Comparison of ENCODE assay signal across 14 cellular contexts in the genomic region with DNA sequence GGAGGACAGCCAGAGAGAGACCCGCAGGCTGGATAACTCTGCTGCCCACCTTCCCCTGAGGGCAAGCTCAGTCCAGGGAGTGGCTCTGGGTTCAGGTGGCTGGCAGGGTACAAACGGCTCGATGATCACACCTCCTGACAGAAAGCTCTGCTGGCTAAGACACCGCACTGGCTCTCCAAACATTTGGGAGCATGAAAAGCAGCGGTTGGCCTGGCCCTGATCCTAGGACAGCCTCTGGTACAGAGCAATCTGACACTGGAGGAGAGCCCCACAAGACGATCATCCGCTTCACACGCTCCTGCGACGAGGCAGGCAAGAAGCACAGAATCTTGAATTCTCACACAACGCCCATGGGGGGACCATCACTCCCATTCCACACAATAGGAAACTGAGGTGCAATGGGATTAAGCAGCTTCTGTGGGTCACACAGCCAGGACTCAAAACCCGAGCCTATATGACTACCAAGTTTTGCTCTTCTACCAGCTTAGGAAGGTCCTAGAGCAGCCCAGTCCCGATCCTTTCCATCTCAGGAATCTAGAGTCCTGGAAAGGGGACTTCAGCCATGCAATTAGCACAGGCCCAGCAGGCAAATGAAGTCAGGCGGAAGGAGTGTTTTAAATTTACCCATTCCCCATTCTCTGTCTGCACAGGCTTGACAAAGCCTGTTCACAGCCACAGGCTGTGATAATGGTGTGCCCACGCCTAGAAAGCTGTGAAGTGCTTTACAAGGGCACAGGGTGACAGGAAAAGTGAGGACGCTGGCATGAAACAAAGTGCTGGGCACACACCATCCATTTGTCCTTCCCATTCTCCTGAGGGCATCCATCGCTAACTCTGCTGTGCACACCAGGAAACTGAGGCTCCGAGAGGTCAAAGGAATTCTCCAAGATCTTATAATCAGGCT.
A peak's percentile ranks its signal among the peaks of the same experiment; 100 is the strongest.
DNase-seq lines count a peak whose midpoint lies in the region; ATAC-seq and TF ChIP-seq lines count a peak whose summit lies in the region.
"Had no signal": no experiment of that assay in that cellular context is flagged by ENCODE, and none has a peak within 500 bp of the region (broad histone marks: within the 10 kb centered on the region; RNA-seq: fewer than 3 reads in every experiment).

No MANE protein-coding gene starts in this region.

- peak; percentile 41 for DNase-seq in AG08395 (ENCODE audit: low spot score)
- peak; percentile 37 to 56 for DNase-seq in NCI-H187 (lab: John Stamatoyannopoulos, UW)
- peak in 4 of 5 donors; percentile 54 to 77 (median 68) for DNase-seq in heart left ventricle
- peak; percentile 86 for DNase-seq in osteoblast (ENCODE audit: insufficient read length, low spot score, missing footprints)
- DNase-seq in brain microvascular endothelial cell, result no peak
- DNase-seq in putamen (ENCODE audit: low spot score), result no peak
- no peak for DNase-seq in NCI-H226
- DNase-seq: activated CD4-positive, alpha-beta memory T cell treated with anti-CD3 and anti-CD28 coated beads for 36 hours; activated effector memory CD4-positive, alpha-beta T cell treated with Interleukin-2 at 50 U/mL for 16 hours; stimulated activated naive CD8-positive, alpha-beta T cell treated with anti-CD3 and anti-CD28 coated beads, Interleukin-15, amount 100 ng/mL, for 72 hours had no signal

- no peak overlapping the region for H3K4me2 ChIP-seq in osteoblast (ENCODE audit: insufficient read depth, low read length)
- H3K4me2 ChIP-seq: KMS-11 had no signal

- peak overlapping the region; percentile 61 to 92 (median 81) for H3K27ac ChIP-seq in heart left ventricle
- no peak overlapping the region for H3K27ac ChIP-seq in osteoblast (ENCODE audit: low read depth, low read length)
- H3K27ac ChIP-seq in brain microvascular endothelial cell, result no peak overlapping the region
- H3K27ac ChIP-seq: KMS-11, SK-N-MC had no signal

- H3K27me3 ChIP-seq in heart left ventricle, result no peaks in the 10 kb centered on the region
- H3K27me3 ChIP-seq in osteoblast (ENCODE audit: insufficient read depth, low read length), result no peaks in the 10 kb centered on the region
- no peaks in the 10 kb centered on the region for H3K27me3 ChIP-seq in brain microvascular endothelial cell (replicated peaks)

- no peak for TF ChIP-seq POLR2A in heart left ventricle (IDR thresholded peaks at IDR 0.05)

- 38 to 58% (median 47%) methylated on average over 12 to 18 of the region's 18 CpGs for WGBS in heart left ventricle, 4 donors

- H3K36me3 ChIP-seq in heart left ventricle (no peaks in the 10 kb centered on the region), osteoblast (ENCODE audit: insufficient read depth, low read length) (no peaks in the 10 kb centered on the region), brain microvascular endothelial cell (replicated peaks) (no peaks in the 10 kb centered on the region)

- no peak overlapping the region for H3K4me3 ChIP-seq in heart left ventricle
- no peak overlapping the region for H3K4me3 ChIP-seq in osteoblast (ENCODE audit: insufficient read depth, low read length)
- no peak overlapping the region for H3K4me3 ChIP-seq in brain microvascular endothelial cell (ENCODE audit: low read depth, low read length)
- H3K4me3 ChIP-seq: SK-N-MC, skin epidermis had no signal

- in situ Hi-C loops in brain microvascular endothelial cell (cut with HindIII; ENCODE audit: low pct_ligation_motif_present, low sequenced_read_pairs), result no loop called here

- intact Hi-C loops in heart left ventricle (cut with DNase I), result loop anchor here in 1 of 10 donors (2.0 kb wide), 1 partner anchor 79 kb away; a partner anchor contains a TSS

- H3K4me1 ChIP-seq in heart left ventricle, result peaks cover 4 to 92% (median 63%) of the 10 kb centered on the region in 12 donors
- peaks cover 4% of the 10 kb centered on the region for H3K4me1 ChIP-seq in osteoblast (ENCODE audit: insufficient read depth, low read length)

- H4K20me1 ChIP-seq in osteoblast (ENCODE audit: insufficient read depth, low read length), result peaks cover 67% of the 10 kb centered on the region

- peaks cover 4% of the 10 kb centered on the region for H3K79me2 ChIP-seq in osteoblast (ENCODE audit: insufficient read depth, low read length)

- H3K9me3 ChIP-seq in heart left ventricle, result no peaks in the 10 kb centered on the region
- H3K9me3 ChIP-seq in osteoblast (ENCODE audit: low read depth, low read length), result no peaks in the 10 kb centered on the region

- peak; percentile 71 to 82 (median 78) for ATAC-seq in heart left ventricle
- ATAC-seq in GM18873 (IDR thresholded peaks at IDR 0.05; ENCODE audit: low FRiP score, unreplicated experiment), result no peak
- ATAC-seq: stimulated activated naive CD8-positive, alpha-beta T cell treated with anti-CD3 and anti-CD28 coated beads, Interleukin-15, amount 100 ng/mL, for 72 hours had no signal

- H2AFZ ChIP-seq in osteoblast (ENCODE audit: low read length), result no peak overlapping the region

- TF ChIP-seq CTCF in heart left ventricle (IDR thresholded peaks at IDR 0.05), result no peak
- no peak for TF ChIP-seq CTCF in osteoblast (IDR thresholded peaks at IDR 0.05; ENCODE audit: extremely low read depth, low read depth, low read length)
- no peak for TF ChIP-seq CTCF in brain microvascular endothelial cell (IDR thresholded peaks at IDR 0.05; ENCODE audit: low read depth, low read length, missing control alignments)

Comparison
In these comparisons a context has a peak if more than half of its experiments do, and no peak if none do; other contexts are left out.
1. DNase-seq: peak in AG08395 (single experiment), NCI-H187 (2 of 2), heart left ventricle (4 of 5) and osteoblast (single experiment); none in brain microvascular endothelial cell (single experiment), putamen (single experiment) and NCI-H226 (single experiment).
2. H3K27ac ChIP-seq: peak in heart left ventricle (12 of 12); none in osteoblast (single experiment) and brain microvascular endothelial cell (single experiment).